ENCODE assay signal across 9 cellular contexts in the genomic region with DNA sequence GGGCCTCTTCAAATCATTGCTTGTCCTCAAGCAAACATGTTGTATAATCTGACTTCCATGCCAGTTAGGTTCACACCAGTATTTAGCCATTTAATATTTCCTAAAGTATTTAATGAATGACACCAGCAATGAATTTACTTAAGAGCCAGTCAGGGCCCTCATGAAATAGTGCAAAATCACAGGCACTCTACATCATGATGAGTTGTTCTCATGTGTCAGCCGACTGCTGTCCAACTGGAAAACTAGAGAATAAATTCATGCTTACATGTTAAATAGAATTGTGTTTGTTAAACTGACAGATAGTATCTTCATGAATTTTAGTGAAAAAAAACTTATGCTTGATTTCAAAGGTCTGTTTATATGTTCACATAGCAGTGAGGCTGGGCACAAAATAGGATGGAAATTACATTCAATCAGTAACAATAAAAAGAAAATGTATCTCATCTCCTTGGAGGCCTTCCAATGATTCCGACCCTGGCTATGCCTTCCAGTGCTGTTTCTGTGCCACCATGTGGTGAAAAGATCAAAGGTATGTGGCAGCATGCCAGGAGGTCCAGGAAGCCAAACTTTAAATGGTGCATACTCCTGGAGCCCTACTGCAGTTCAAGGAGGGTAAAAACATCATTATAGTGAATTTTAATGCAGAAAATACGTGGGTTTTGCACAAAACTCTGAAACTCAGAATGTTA. TPM values are rescaled to one million over a fixed set of nuclear protein-coding genes. Genes with fewer than 3 reads are reported as not detected.
A peak's percentile ranks its signal among the peaks of the same experiment; 100 is the strongest.
DNase-seq lines count a peak whose midpoint lies in the region; ATAC-seq and TF ChIP-seq lines count a peak whose summit lies in the region.
"Had no signal": no experiment of that assay in that cellular context is flagged by ENCODE, and none has a peak within 500 bp of the region (broad histone marks: within the 10 kb centered on the region; RNA-seq: fewer than 3 reads in every experiment).

No MANE protein-coding gene starts in this region.

- no peaks in the 10 kb centered on the region for H3K9me2 ChIP-seq in PC-3 (replicated peaks; ENCODE audit: low read length)

- H4K20me1 ChIP-seq in PC-3 (ENCODE audit: low read length) = no peaks in the 10 kb centered on the region
- H4K20me1 ChIP-seq in fibroblast of lung (ENCODE audit: control insufficient read depth, extremely low read depth, insufficient read depth, low read length) = no peaks in the 10 kb centered on the region

- TF ChIP-seq EP300 in stomach (IDR thresholded peaks at IDR 0.05) = no peak

- no peak for TF ChIP-seq POLR2A in stomach (IDR thresholded peaks at IDR 0.05)

- no peaks in the 10 kb centered on the region for H3K79me2 ChIP-seq in PC-3 (ENCODE audit: low read length)
- no peaks in the 10 kb centered on the region for H3K79me2 ChIP-seq in fibroblast of lung (ENCODE audit: control insufficient read depth, insufficient read depth, low read length)

- BruUV-seq in PC-3 (replicated peaks; lab: Mats Ljungman, UMichigan) = no TSS peak

- CTCF ChIA-PET in PC-3 (lab: Charles Lee) = no interaction called here

- H3K4me2 ChIP-seq in PC-3 (ENCODE audit: low read length) = no peak overlapping the region
- H3K4me2 ChIP-seq in fibroblast of lung (ENCODE audit: extremely low read depth, insufficient read depth, low read length) = no peak overlapping the region

- H3K27ac ChIP-seq in PC-3 (ENCODE audit: low read length) = no peak overlapping the region
- no peak overlapping the region for H3K27ac ChIP-seq in fibroblast of lung (ENCODE audit: insufficient read depth, low read length)
- H3K27ac ChIP-seq in stomach = no peak overlapping the region
- no peak overlapping the region for H3K27ac ChIP-seq in caudate nucleus (ENCODE audit: low read depth, low read length)

- peaks cover 25% of the 10 kb centered on the region for H3K4me1 ChIP-seq in PC-3 (ENCODE audit: insufficient read depth, low read length)
- no peaks in the 10 kb centered on the region for H3K4me1 ChIP-seq in fibroblast of lung (ENCODE audit: control insufficient read depth, extremely low read depth, insufficient read depth, low read length)
- peaks cover 3 to 10% (median 6%) of the 10 kb centered on the region in 4 donors for H3K4me1 ChIP-seq in stomach

- TF ChIP-seq CTCF in PC-3 (conservative IDR thresholded peaks at IDR 0.05; ENCODE audit: low read depth, low read length) (peak; percentile 47; the same call in 1 of the 2 replicates), fibroblast of lung (conservative IDR thresholded peaks at IDR 0.05 in 1 of 2, IDR thresholded peaks at IDR 0.05 in 1 of 2; ENCODE audit: low read depth in 1 of 2, low read length in 2 of 2) (no peak), stomach (IDR thresholded peaks at IDR 0.05) (no peak)

- H2AFZ ChIP-seq in PC-3 (ENCODE audit: low read length) (no peak overlapping the region), fibroblast of lung (ENCODE audit: low read length) (no peak overlapping the region)

- no peaks in the 10 kb centered on the region for H3F3A ChIP-seq in PC-3 (ENCODE audit: low read length, unreplicated experiment)

- POLR2A ChIA-PET in PC-3 (lab: Charles Lee; ENCODE audit: unreplicated experiment) = no interaction called here

- H3K36me3 ChIP-seq in PC-3 (ENCODE audit: low read depth, low read length) = peaks cover 45% of the 10 kb centered on the region
- H3K36me3 ChIP-seq in fibroblast of lung (ENCODE audit: control insufficient read depth, insufficient read depth, low read length) = no peaks in the 10 kb centered on the region
- H3K36me3 ChIP-seq in stomach = peaks cover 0 to 23% (median 15%) of the 10 kb centered on the region in 4 donors

- H3K27me3 ChIP-seq in PC-3 (ENCODE audit: low read length) (no peaks in the 10 kb centered on the region), fibroblast of lung (ENCODE audit: control insufficient read depth, insufficient read depth, low read length) (no peaks in the 10 kb centered on the region), stomach (no peaks in the 10 kb centered on the region)

- 46 to 64% (median 53%) methylated on average over 3 of the region's 3 CpGs for WGBS in stomach, 5 donors

- no peaks in the 10 kb centered on the region for H3K9me3 ChIP-seq in PC-3 (ENCODE audit: low read length)
- H3K9me3 ChIP-seq in fibroblast of lung (ENCODE audit: control insufficient read depth, insufficient read depth, low read depth, low read length) = no peaks in the 10 kb centered on the region
- no peaks in the 10 kb centered on the region for H3K9me3 ChIP-seq in stomach

- intact Hi-C loops in PC-3 (cut with micrococcal nuclease) = no loop called here
- intact Hi-C loops in stomach (cut with DNase I; ENCODE audit: low total_unique reads) = no loop called here

- peak; percentile 68 for ATAC-seq in PC-3

- DNase-seq in DMS153 treated with DMSO at 0.1 percent for 48 hours (lab: John Stamatoyannopoulos, UW; ENCODE audit: unreplicated experiment) (peak; percentile 30), DMS153 (lab: John Stamatoyannopoulos, UW) (no peak), PC-3 (peak; percentile 85), fibroblast of lung (ENCODE audit: low read depth in 2 of 2) (peak; percentile 18 to 22), stomach (peak; percentile 54), NCI-H748 treated with DMSO at 0.1 percent for 48 hours (lab: John Stamatoyannopoulos, UW) (no peak), DMS79 treated with DMSO at 0.1 percent for 48 hours (lab: John Stamatoyannopoulos, UW) (no peak), caudate nucleus (lab: John Stamatoyannopoulos, UW) (no peak)
- DNase-seq: H7 had no signal

- H3K4me3 ChIP-seq in PC-3 (ENCODE audit: low read length) = no peak overlapping the region
- H3K4me3 ChIP-seq in fibroblast of lung (replicated peaks in 1 of 4; ENCODE audit: control extremely low read depth in 1 of 4, insufficient read depth in 1 of 4, low read depth in 3 of 4, low read length in 4 of 4) = no peak overlapping the region
- no peak overlapping the region for H3K4me3 ChIP-seq in stomach

- H3K9ac ChIP-seq in PC-3 (ENCODE audit: low read length) (no peak overlapping the region), fibroblast of lung (ENCODE audit: insufficient read depth, low read length) (no peak overlapping the region)

RNA-seq across cellular contexts. Expression of gene CTSC, which starts 45.2 kb away (rescaled TPM):
- total RNA-seq in PC-3 (2014; rRNA removed) = 200 and 240 TPM in 2 replicates
- 31.1 and 75.8 TPM in 2 replicates for total RNA-seq in fibroblast of lung
- polyA plus RNA-seq in fibroblast of lung = 252 and 593 TPM in 2 replicates
- polyA plus RNA-seq in fibroblast of lung (2012) = 307 and 587 TPM in 2 replicates
- 57.2 and 70.9 TPM in 2 replicates for polyA minus RNA-seq in fibroblast of lung (ENCODE audit: low replicate concordance)
- total RNA-seq in stomach = 100 to 1,000 TPM in 2 of 5 donors, 10 to 100 TPM in 2, 1 to 10 TPM in 1; 6.2 to 127 (median 53.3) TPM
- 10 to 100 TPM; 22.9 to 46.3 (median 26.3) TPM for polyA plus RNA-seq in stomach

Comparison
In these comparisons a context has a peak if more than half of its experiments do, and no peak if none do; other contexts are left out.
1. DNase-seq: peak in DMS153 treated with DMSO at 0.1 percent for 48 hours (single experiment), PC-3 (single experiment), fibroblast of lung (2 of 2) and stomach (single experiment); none in DMS153 (single experiment), NCI-H748 treated with DMSO at 0.1 percent for 48 hours (single experiment), DMS79 treated with DMSO at 0.1 percent for 48 hours (single experiment) and caudate nucleus (0 of 61).